In the genomic region with DNA sequence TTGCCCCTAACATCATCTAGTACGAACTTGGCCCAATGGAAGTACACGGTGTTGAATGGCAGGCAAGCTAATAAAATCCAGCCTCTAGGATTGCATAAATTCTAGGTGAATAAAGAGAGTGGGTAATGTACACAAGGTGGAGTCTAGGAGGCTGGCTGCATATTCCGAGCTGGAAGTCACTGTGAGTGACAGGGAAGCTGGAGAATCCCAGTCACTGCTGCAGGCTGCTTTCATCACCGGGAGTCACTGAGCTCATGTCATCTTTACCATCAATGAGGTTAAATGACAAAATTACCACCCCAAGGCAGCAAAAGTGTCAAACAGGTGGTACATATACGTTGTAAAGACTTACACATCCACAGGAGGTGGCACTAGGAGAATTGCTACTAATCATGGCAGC, we compare ENCODE assay signal across 10 cellular contexts.
"Had no signal": no experiment of that assay in that cellular context is flagged by ENCODE, and none has a peak within 500 bp of the region (broad histone marks: within the 10 kb centered on the region; RNA-seq: fewer than 3 reads in every experiment).

No MANE protein-coding gene starts in this region.

- FAIRE-seq: H1, H54, HepG2 had no signal

- H3K27ac ChIP-seq: KMS-11 had no signal

- H3K27ac Mint-ChIP-seq: GM23338, IgD-negative memory B cell had no signal

- DNase-seq: Karpas-422, KBM-7 had no signal

- H3K9ac ChIP-seq: KMS-11 had no signal

- H3K4me3 Mint-ChIP-seq: GM23338, IgD-negative memory B cell had no signal

- H3K36me3 ChIP-seq: HAP-1 had no signal

- ATAC-seq: GM23338, HCT116, HepG2 had no signal

- H2AFZ ChIP-seq: GM23338 had no signal

- H3K4me2 ChIP-seq: GM23338, KMS-11 had no signal

- H3K9me3 ChIP-seq: HAP-1 had no signal

- H3K27me3 Mint-ChIP-seq: IgD-negative memory B cell had no signal

- H3K4me1 Mint-ChIP-seq: GM23338 had no signal

- H3K4me3 ChIP-seq: GM23338, HAP-1 had no signal
